In genomic region chr13:39676315-39676876, GRCh38 we compare ENCODE assay signal across 8 cellular contexts. TPM values are rescaled to one million over a fixed set of nuclear protein-coding genes. Genes with fewer than 3 reads are reported as not detected.
A peak's percentile ranks its signal among the peaks of the same experiment; 100 is the strongest.
DNase-seq lines count a peak whose midpoint lies in the region; ATAC-seq, FAIRE-seq and TF ChIP-seq lines count a peak whose summit lies in the region.

No MANE protein-coding gene starts in this region.

- no peaks in the 10 kb centered on the region for H3K9me3 ChIP-seq in gastroesophageal sphincter

- peaks cover 12% of the 10 kb centered on the region for H3K36me3 Mint-ChIP-seq in activated naive CD4-positive, alpha-beta T cell treated with anti-CD3 and anti-CD28 coated beads, Interleukin-2, amount 10 ng/mL, durations not matched to agents 7 days and 5 days

- TF ChIP-seq EP300 in gastroesophageal sphincter (IDR thresholded peaks at IDR 0.05) = no peak

- peak; percentile 76 for FAIRE-seq in TTC549 (lab: Jason Lieb, UNC)

- CTCF ChIA-PET in activated naive CD4-positive, alpha-beta T cell treated with anti-CD3 and anti-CD28 coated beads, Interleukin-2, amount 10 ng/mL, durations not matched to agents 7 days and 5 days (lab: Charles Lee) = interaction anchor here (1.4 kb wide), 1 partner anchor 60 kb away, joined by 8 read pairs; no protein-coding TSS in a partner anchor

- H3K4me1 ChIP-seq in gastroesophageal sphincter = peaks cover 0 to 5% (median 0%) of the 10 kb centered on the region in 3 donors

- WGBS in gastroesophageal sphincter (ENCODE audit: low coverage in 1 of 2), 2 donors = 100% methylated on average over 1 of the region's 1 CpG

- no peaks in the 10 kb centered on the region for H3K27me3 Mint-ChIP-seq in activated naive CD4-positive, alpha-beta T cell treated with anti-CD3 and anti-CD28 coated beads, Interleukin-2, amount 10 ng/mL, durations not matched to agents 7 days and 5 days

- TF ChIP-seq POLR2A in gastroesophageal sphincter (IDR thresholded peaks at IDR 0.05) = no peak

- no peak overlapping the region for H3K4me3 ChIP-seq in gastroesophageal sphincter

- peaks cover 3% of the 10 kb centered on the region for H3K9me3 Mint-ChIP-seq in activated naive CD4-positive, alpha-beta T cell treated with anti-CD3 and anti-CD28 coated beads, Interleukin-2, amount 10 ng/mL, durations not matched to agents 7 days and 5 days

- H3K4me3 Mint-ChIP-seq in activated naive CD4-positive, alpha-beta T cell treated with anti-CD3 and anti-CD28 coated beads, Interleukin-2, amount 10 ng/mL, durations not matched to agents 7 days and 5 days = no peak overlapping the region

- TF ChIP-seq CTCF in gastroesophageal sphincter (IDR thresholded peaks at IDR 0.05) = peak in 3 of 4 experiments; percentile 30 to 46 (median 44)

- H3K27me3 ChIP-seq in gastroesophageal sphincter = no peaks in the 10 kb centered on the region

- DNase-seq in activated naive CD4-positive, alpha-beta T cell treated with anti-CD3 and anti-CD28 coated beads, Interleukin-2, amount 10 ng/mL, durations not matched to agents 7 days and 5 days = peak; percentile 35
- DNase-seq in activated naive CD4-positive, alpha-beta T cell treated with Interleukin-2 at 50 U/mL for 16 hours = no peak
- peak; percentile 75 for DNase-seq in NAMALWA (ENCODE audit: low spot score)
- peak; percentile 29 for DNase-seq in stimulated activated CD4-positive, alpha-beta T cell treated with anti-CD3 and anti-CD28 coated beads, Interleukin-4, amount 100 ng/mL, for 24 hours

- peaks cover 0 to 39% of the 10 kb centered on the region in 2 donors for H3K36me3 ChIP-seq in gastroesophageal sphincter

- ATAC-seq in gastroesophageal sphincter = no peak
- ATAC-seq in GM21528 (IDR thresholded peaks at IDR 0.05; ENCODE audit: low FRiP score, unreplicated experiment) = no peak
- ATAC-seq in GM19463 (IDR thresholded peaks at IDR 0.05; ENCODE audit: unreplicated experiment) = no peak

- H3K27ac ChIP-seq in gastroesophageal sphincter = no peak overlapping the region

- no peak overlapping the region for H3K27ac Mint-ChIP-seq in activated naive CD4-positive, alpha-beta T cell treated with anti-CD3 and anti-CD28 coated beads, Interleukin-2, amount 10 ng/mL, durations not matched to agents 7 days and 5 days

- no peaks in the 10 kb centered on the region for H3K4me1 Mint-ChIP-seq in activated naive CD4-positive, alpha-beta T cell treated with anti-CD3 and anti-CD28 coated beads, Interleukin-2, amount 10 ng/mL, durations not matched to agents 7 days and 5 days

RNA-seq across cellular contexts. Expression of gene COG6, which starts 20.9 kb away (rescaled TPM):
- 10 to 100 TPM; 10.5 to 23.2 (median 13.0) TPM for total RNA-seq in gastroesophageal sphincter
